7 cellular contexts compared by ENCODE assay signal in the genomic region with DNA sequence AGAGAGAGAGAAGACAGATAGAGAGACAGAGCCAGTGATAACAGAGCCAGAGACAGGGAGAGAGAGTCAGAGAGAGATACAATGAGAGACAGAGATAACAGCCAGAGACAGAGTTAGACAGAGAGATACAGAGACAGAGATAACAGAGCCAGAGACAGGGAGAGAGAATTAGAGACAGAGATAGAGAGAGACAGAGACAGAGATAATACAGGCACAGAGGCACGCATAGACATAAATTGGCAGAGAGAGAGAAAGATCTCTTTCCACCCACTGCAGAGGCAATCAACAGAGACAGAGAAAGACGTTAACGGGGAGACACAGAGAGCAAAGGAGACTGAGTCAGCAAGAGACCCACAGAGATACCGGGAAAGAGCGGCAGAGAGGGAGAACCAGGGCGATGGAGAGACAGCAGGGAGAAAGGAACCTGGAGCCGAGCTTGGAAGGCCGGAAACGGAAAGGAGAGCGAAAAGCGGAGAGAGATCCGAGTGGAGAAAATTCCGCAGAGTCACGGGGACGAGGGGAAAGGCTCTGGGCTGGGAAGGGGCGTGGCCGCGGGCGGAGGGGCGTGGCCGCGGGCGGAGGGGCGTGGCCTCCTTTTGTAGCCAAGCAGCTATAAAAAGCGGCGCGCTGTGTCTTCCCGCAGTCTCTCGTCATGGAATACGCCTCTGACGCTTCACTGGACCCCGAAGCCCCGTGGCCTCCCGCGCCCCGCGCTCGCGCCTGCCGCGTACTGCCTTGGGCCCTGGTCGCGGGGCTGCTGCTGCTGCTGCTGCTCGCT. TPM values are rescaled to one million over a fixed set of nuclear protein-coding genes. Genes with fewer than 3 reads are reported as not detected.
DNase-seq lines count a peak whose midpoint lies in the region; ATAC-seq, FAIRE-seq and TF ChIP-seq lines count a peak whose summit lies in the region.

A gene with protein sequence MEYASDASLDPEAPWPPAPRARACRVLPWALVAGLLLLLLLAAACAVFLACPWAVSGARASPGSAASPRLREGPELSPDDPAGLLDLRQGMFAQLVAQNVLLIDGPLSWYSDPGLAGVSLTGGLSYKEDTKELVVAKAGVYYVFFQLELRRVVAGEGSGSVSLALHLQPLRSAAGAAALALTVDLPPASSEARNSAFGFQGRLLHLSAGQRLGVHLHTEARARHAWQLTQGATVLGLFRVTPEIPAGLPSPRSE (plus strand): TSS at position 642 of the 778 bp plus-strand sequence. CDS start 11 bp downstream, at position 653.

- peaks cover 9 to 10% of the 10 kb centered on the region in 2 donors for H3K4me1 ChIP-seq in mucosa of rectum (ENCODE audit: control insufficient read depth in 2 of 2, insufficient read depth in 2 of 2, low read length in 2 of 2)

- ATAC-seq in HG03442 (IDR thresholded peaks at IDR 0.05; ENCODE audit: unreplicated experiment) = peak; percentile 33

- peak; percentile 87 for FAIRE-seq in GM18507 (lab: Jason Lieb, UNC)

- peak within 1 kb of the TSS in 1 of 2 donors; percentile 17 for H3K27ac ChIP-seq in mucosa of rectum (ENCODE audit: low read depth in 2 of 2, low read length in 2 of 2)

- H3K27me3 ChIP-seq in mucosa of rectum (ENCODE audit: control insufficient read depth in 2 of 2, insufficient read depth in 2 of 2, low read length in 2 of 2) = peaks cover 8 to 17% of the 10 kb centered on the region in 2 donors

- no peak for TF ChIP-seq CTCF in epithelial cell of proximal tubule (conservative IDR thresholded peaks at IDR 0.05; ENCODE audit: low read depth, low read length)

- H3K4me3 ChIP-seq in epithelial cell of proximal tubule (ENCODE audit: low read depth, low read length) (peak within 1 kb of the TSS; percentile 96), mucosa of rectum (ENCODE audit: low read length in 2 of 2) (peak within 1 kb of the TSS; percentile 63 to 85)

- DNase-seq in GM18507 (ENCODE audit: extremely low spot score, insufficient read length, low read depth) (no peak), OCI-M1 (lab: John Stamatoyannopoulos, UW) (peak; percentile 89), epithelial cell of proximal tubule (ENCODE audit: low read depth) (peak; percentile 33)
- DNase-seq in activated T-cell treated with anti-CD3 and anti-CD28 coated beads, Interleukin-2, amount 50 U/mL, for 1 hour = peak; percentile 89
- DNase-seq in stimulated activated CD8-positive, alpha-beta memory T cell treated with anti-CD3 and anti-CD28 coated beads, Interleukin-4, amount 100 ng/mL, for 24 hours (ENCODE audit: low read depth) = peak; percentile 78

- peak within 1 kb of the TSS; percentile 70 to 79 for H3K9ac ChIP-seq in mucosa of rectum (ENCODE audit: low read depth in 1 of 2, low read length in 2 of 2)

- H3K36me3 ChIP-seq in mucosa of rectum (ENCODE audit: control insufficient read depth in 2 of 2, insufficient read depth in 2 of 2, low read length in 2 of 2) = peaks cover 0 to 2% of the 10 kb centered on the region in 2 donors

- H3K9me3 ChIP-seq in mucosa of rectum (ENCODE audit: control insufficient read depth in 2 of 2, low read length in 2 of 2) = no peaks in the 10 kb centered on the region

RNA-seq across cellular contexts. Expression of the gene that starts here (rescaled TPM):
- 12.5 and 18.1 TPM in 2 replicates for total RNA-seq in epithelial cell of proximal tubule
